ENCODE assay signal across 31 cellular contexts in the genomic region with DNA sequence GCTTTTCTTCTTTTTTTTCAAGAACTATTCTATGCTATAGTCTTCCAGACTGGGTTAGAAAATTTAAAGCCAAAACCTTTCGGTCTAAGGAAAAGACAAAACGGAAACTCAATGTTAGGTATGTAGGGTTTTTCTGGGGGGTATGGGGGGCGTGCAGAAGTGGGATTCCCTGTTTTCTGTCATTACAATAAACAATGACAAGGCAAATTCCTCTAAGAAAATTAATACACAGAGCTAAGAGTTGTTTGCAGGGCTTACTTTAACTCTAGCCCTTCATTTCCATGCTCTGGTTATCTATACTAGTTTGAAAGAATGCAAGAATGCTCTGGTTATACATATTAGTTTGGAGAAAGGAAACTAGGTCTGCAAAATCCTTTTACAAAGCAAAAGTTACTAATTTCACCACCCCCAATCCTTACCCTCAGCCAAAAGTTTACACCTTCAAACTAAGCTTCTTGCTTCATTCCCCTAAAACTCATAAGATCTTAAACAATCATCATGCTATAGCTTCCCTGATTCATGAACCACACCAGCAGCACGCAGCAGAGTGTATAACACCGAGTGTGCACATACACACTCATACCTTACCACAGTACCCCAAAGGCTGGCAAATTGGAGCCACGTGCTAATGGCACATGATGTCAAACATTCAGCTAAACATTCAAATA.
DNase-seq lines count a peak whose midpoint lies in the region; ATAC-seq and TF ChIP-seq lines count a peak whose summit lies in the region.
"Had no signal": no experiment of that assay in that cellular context is flagged by ENCODE, and none has a peak within 500 bp of the region (broad histone marks: within the 10 kb centered on the region; RNA-seq: fewer than 3 reads in every experiment).

No MANE protein-coding gene starts in this region.

- H3K4ac ChIP-seq in mesendoderm (ENCODE audit: low read depth, low read length) = peak overlapping the region; percentile 70

- TF ChIP-seq CTCF in SK-N-SH (IDR thresholded peaks at IDR 0.05) (no peak), type B pancreatic cell (conservative IDR thresholded peaks at IDR 0.05) (no peak)

- 84% methylated on average over 6 of the region's 6 CpGs for WGBS in SK-N-SH (ENCODE audit: low lambda C conversion rate)
- 91% methylated on average over 5 of the region's 6 CpGs for WGBS in ectodermal cell, 2 experiments
- no CpG with 5 or more reads among the region's 6 CpGs for WGBS in mesendoderm (ENCODE audit: extremely low coverage, insufficient coverage, low lambda C conversion rate)

- H3K79me2 ChIP-seq in SK-N-SH (ENCODE audit: insufficient read depth) (no peaks in the 10 kb centered on the region), mesendoderm (ENCODE audit: control insufficient read depth, insufficient read depth, low read length) (peaks cover 2% of the 10 kb centered on the region)

- H2BK15ac ChIP-seq in mesendoderm (replicated peaks; ENCODE audit: low read depth) = no peak overlapping the region

- H3K36me3 ChIP-seq in SK-N-SH (replicated peaks in 1 of 2; ENCODE audit: control insufficient read depth in 1 of 2, insufficient read depth in 2 of 2, low read length in 1 of 2) = no peaks in the 10 kb centered on the region
- peaks cover 5% of the 10 kb centered on the region for H3K36me3 ChIP-seq in ectodermal cell (ENCODE audit: control insufficient read depth, insufficient read depth, low read length)
- H3K36me3 ChIP-seq in mesendoderm (ENCODE audit: control insufficient read depth, insufficient read depth, low read length) = no peaks in the 10 kb centered on the region
- H3K36me3 ChIP-seq: breast epithelium, ovary, Peyer's patch, suprapubic skin had no signal

- no peaks in the 10 kb centered on the region for H3K9me2 ChIP-seq in SK-N-SH

- POLR2A ChIA-PET in SK-N-SH (lab: Yijun Ruan, JAX) = no interaction called here

- H3K4me3 ChIP-seq in SK-N-SH (ENCODE audit: low read depth in 2 of 2, low read length in 1 of 2) = no peak overlapping the region
- H3K4me3 ChIP-seq in ectodermal cell (ENCODE audit: insufficient read depth, low read depth, low read length) = peak overlapping the region; percentile 49
- no peak overlapping the region for H3K4me3 ChIP-seq in mesendoderm (ENCODE audit: low read length)
- H3K4me3 ChIP-seq: breast epithelium, ovary, suprapubic skin had no signal

- no peak for TF ChIP-seq EP300 in SK-N-SH (IDR thresholded peaks at IDR 0.05; ENCODE audit: borderline replicate concordance in 1 of 2, low read depth in 1 of 2, low read length in 1 of 2)

- peak; percentile 31; the same call in 1 of the 3 replicates for ATAC-seq in SK-N-SH treated with all-trans-retinoic acid at 6 μM for 48 hours
- ATAC-seq in activated naive CD4-positive, alpha-beta T cell treated with anti-CD3 and anti-CD28 coated beads, Interleukin-2, amount 50 U/mL, for 72 hours = no peak
- ATAC-seq: left ventricle myocardium superior, natural killer cell had no signal

- H3K36me3 Mint-ChIP-seq in type B pancreatic cell = peaks cover 8% of the 10 kb centered on the region
- H3K36me3 Mint-ChIP-seq in activated naive CD4-positive, alpha-beta T cell treated with anti-CD3 and anti-CD28 coated beads, Interleukin-2, amount 50 U/mL, for 72 hours = no peaks in the 10 kb centered on the region
- H3K36me3 Mint-ChIP-seq: activated naive CD4-positive, alpha-beta T cell treated with anti-CD3 and anti-CD28 coated beads, Interleukin-2, amount 50 U/mL, for 24 hours; natural killer cell had no signal

- no peaks in the 10 kb centered on the region for H4K20me1 ChIP-seq in SK-N-SH (ENCODE audit: insufficient read depth)

- no peak for TF ChIP-seq RAD21 in SK-N-SH (IDR thresholded peaks at IDR 0.05; ENCODE audit: low read length)

- no peak overlapping the region for H2BK120ac ChIP-seq in mesendoderm (ENCODE audit: low read depth, low read length)

- no peak for DNase-seq in SK-N-SH
- DNase-seq in mesendoderm = no peak
- DNase-seq in type B pancreatic cell (ENCODE audit: extremely low spot score, unreplicated experiment) = no peak
- no peak for DNase-seq in activated effector memory CD4-positive, alpha-beta T cell treated with Interleukin-2 at 50 U/mL for 16 hours
- DNase-seq in activated naive CD4-positive, alpha-beta T cell treated with anti-CD3 and anti-CD28 coated beads, Interleukin-2, amount 50 U/mL, for 72 hours (ENCODE audit: low spot score in 2 of 2) = no peak
- no peak for DNase-seq in stimulated activated CD4-positive, alpha-beta T cell treated with anti-CD3 and anti-CD28 coated beads, Interleukin-4, amount 100 ng/mL, for 4 hours
- DNase-seq: activated CD4-positive, alpha-beta T cell treated with anti-CD3 and anti-CD28 coated beads for 48 hours; activated T-cell treated with anti-CD3 and anti-CD28 coated beads for 4 hours; amygdala; DMS79; GOT3; kidney; left ventricle myocardium superior; natural killer cell; NCI-H146; NCI-H345; ovary; SHP77; stimulated activated naive CD4-positive, alpha-beta T cell treated with Interleukin-2 at 50 U/mL for 16 hours; SW 1271; T-helper 9 cell had no signal

- H3K56ac ChIP-seq in mesendoderm (ENCODE audit: low read length) = no peak overlapping the region

- H3K4me3 Mint-ChIP-seq in type B pancreatic cell = peak overlapping the region; percentile 15
- H3K4me3 Mint-ChIP-seq: activated naive CD4-positive, alpha-beta T cell treated with anti-CD3 and anti-CD28 coated beads, Interleukin-2, amount 50 U/mL, for 24 hours; natural killer cell had no signal

- H3K9me3 Mint-ChIP-seq in type B pancreatic cell = no peaks in the 10 kb centered on the region
- no peaks in the 10 kb centered on the region for H3K9me3 Mint-ChIP-seq in activated naive CD4-positive, alpha-beta T cell treated with anti-CD3 and anti-CD28 coated beads, Interleukin-2, amount 50 U/mL, for 72 hours
- H3K9me3 Mint-ChIP-seq: activated naive CD4-positive, alpha-beta T cell treated with anti-CD3 and anti-CD28 coated beads, Interleukin-2, amount 50 U/mL, for 24 hours; activated T-helper 2 cell treated with anti-CD3 and anti-CD28 coated beads, Interferon-gamma antibody, Interleukin-2, Interleukin-4, amounts not matched to agents 10 μg/mL and 5 μg/mL and 100 μg/mL, durations not matched to agents 14 hours and 24 hours and 36 hours; natural killer cell had no signal

- H2AK5ac ChIP-seq in mesendoderm (ENCODE audit: low read length) = no peak overlapping the region

- no peak overlapping the region for H3K27ac ChIP-seq in SK-N-SH (ENCODE audit: low read depth in 2 of 2, low read length in 1 of 2)
- H3K27ac ChIP-seq in ectodermal cell (ENCODE audit: insufficient read depth, low read depth, low read length, poor library complexity, severe bottlenecking) = peak overlapping the region; percentile 72
- H3K27ac ChIP-seq in mesendoderm (ENCODE audit: low read depth, low read length) = no peak overlapping the region
- H3K27ac ChIP-seq: 22Rv1, breast epithelium, C4-2B, ovary, suprapubic skin, VCaP had no signal

- H2AFZ ChIP-seq in SK-N-SH (ENCODE audit: low read depth) = no peak overlapping the region

- H4K5ac ChIP-seq in mesendoderm (ENCODE audit: low read length) = no peak overlapping the region

- H3K27me3 ChIP-seq in SK-N-SH (ENCODE audit: insufficient read depth) = no peaks in the 10 kb centered on the region
- H3K27me3 ChIP-seq in ectodermal cell (ENCODE audit: control insufficient read depth, insufficient read depth, low read length, poor library complexity, severe bottlenecking) = no peaks in the 10 kb centered on the region
- no peaks in the 10 kb centered on the region for H3K27me3 ChIP-seq in mesendoderm (ENCODE audit: insufficient read depth, low read length, poor library complexity)
- H3K27me3 ChIP-seq: breast epithelium, ovary, Peyer's patch, suprapubic skin had no signal

- H3K9ac ChIP-seq in SK-N-SH (no peak overlapping the region), mesendoderm (ENCODE audit: low read length) (peak overlapping the region; percentile 0)

- H3K4me1 ChIP-seq in SK-N-SH (ENCODE audit: control insufficient read depth in 1 of 2, insufficient read depth in 2 of 2, low read depth in 1 of 2, low read length in 1 of 2) (peaks cover 8 to 19% of the 10 kb centered on the region in 2 experiments; a peak in 3 of 4 replicates), ectodermal cell (ENCODE audit: control insufficient read depth, insufficient read depth, low read length) (peaks cover 47% of the 10 kb centered on the region), mesendoderm (ENCODE audit: control insufficient read depth, low read depth, low read length) (peaks cover 35% of the 10 kb centered on the region)

- no peaks in the 10 kb centered on the region for H3K27me3 Mint-ChIP-seq in type B pancreatic cell

- H3K4me2 ChIP-seq in SK-N-SH (no peak overlapping the region), mesendoderm (ENCODE audit: low read length) (no peak overlapping the region)

- H3K9me3 ChIP-seq in SK-N-SH = no peaks in the 10 kb centered on the region
- no peaks in the 10 kb centered on the region for H3K9me3 ChIP-seq in ectodermal cell (ENCODE audit: control insufficient read depth, low read length)
- H3K9me3 ChIP-seq: breast epithelium, ovary, Peyer's patch, suprapubic skin had no signal

- no peak overlapping the region for H2BK5ac ChIP-seq in mesendoderm (ENCODE audit: low read length)

- H3F3A ChIP-seq in SK-N-SH (replicated peaks; ENCODE audit: insufficient read depth) = no peaks in the 10 kb centered on the region

- peaks cover 57% of the 10 kb centered on the region for H3K4me1 Mint-ChIP-seq in type B pancreatic cell (ENCODE audit: unreplicated experiment)
- H3K4me1 Mint-ChIP-seq: activated naive CD4-positive, alpha-beta T cell treated with anti-CD3 and anti-CD28 coated beads, Interleukin-2, amount 50 U/mL, for 24 hours; natural killer cell had no signal

- H3K27ac Mint-ChIP-seq in type B pancreatic cell = peak overlapping the region; percentile 3
- H3K27ac Mint-ChIP-seq in activated naive CD4-positive, alpha-beta T cell treated with anti-CD3 and anti-CD28 coated beads, Interleukin-2, amount 50 U/mL, for 72 hours = no peak overlapping the region
- H3K27ac Mint-ChIP-seq: activated naive CD4-positive, alpha-beta T cell treated with anti-CD3 and anti-CD28 coated beads, Interleukin-2, amount 50 U/mL, for 24 hours; activated T-helper 2 cell treated with anti-CD3 and anti-CD28 coated beads, Interferon-gamma antibody, Interleukin-2, Interleukin-4, amounts not matched to agents 10 μg/mL and 5 μg/mL and 100 μg/mL, durations not matched to agents 14 hours and 24 hours and 36 hours; natural killer cell had no signal

- peak overlapping the region; percentile 30 for H3K18ac ChIP-seq in mesendoderm (ENCODE audit: low read length)

- no peak overlapping the region for H4K8ac ChIP-seq in mesendoderm (ENCODE audit: low read depth, low read length)

- CTCF ChIA-PET in SK-N-SH (lab: Yijun Ruan, JAX) = interaction anchor here (0.8 to 7.2 kb wide), 10 partner anchors 9 to 115 kb away, joined by 3 to 45 read pairs (median 4); no protein-coding TSS in a partner anchor

- no peak overlapping the region for H3K23ac ChIP-seq in mesendoderm (ENCODE audit: low read length)

- H3K79me1 ChIP-seq in mesendoderm (ENCODE audit: low read length) = peaks cover 3% of the 10 kb centered on the region

TF ChIP-seq in SK-N-SH treated with all-trans-retinoic acid at 6 μM for 48 hours, 23 proteins besides CTCF, POLR2A, EP300 and RAD21 (continues in another document):
- TF ChIP-seq GLIS3 (CRISPR knock-in tag; IDR thresholded peaks at IDR 0.05) (no peak), ZFP3 (CRISPR knock-in tag; IDR thresholded peaks at IDR 0.05) (no peak)

TF ChIP-seq in SK-N-SH, 30 proteins besides CTCF, POLR2A, EP300 and RAD21 (continues in another document):
- TF ChIP-seq GABPA (IDR thresholded peaks at IDR 0.05; ENCODE audit: low read depth) = no peak
- TF ChIP-seq FOXJ3 (CRISPR knock-in tag; IDR thresholded peaks at IDR 0.05) = no peak
